In genomic region chr1:181423301-181423918, GRCh38 we compare ENCODE assay signal across 9 cellular contexts.
DNase-seq lines count a peak whose midpoint lies in the region; ATAC-seq and TF ChIP-seq lines count a peak whose summit lies in the region.
"Had no signal": no experiment of that assay in that cellular context is flagged by ENCODE, and none has a peak within 500 bp of the region (broad histone marks: within the 10 kb centered on the region; RNA-seq: fewer than 3 reads in every experiment).

No MANE protein-coding gene starts in this region.

- peak; percentile 13 for TF ChIP-seq CTCF in cardiac fibroblast (IDR thresholded peaks at IDR 0.05; ENCODE audit: low read depth, low read length)

- no peak for ATAC-seq in HG03342 (IDR thresholded peaks at IDR 0.05; ENCODE audit: unreplicated experiment)

- in situ Hi-C loops in KBM-7 (cut with MboI; ENCODE audit: low pct_unique_long_range_greater_than_20kb, low sequenced_read_pairs), result loop anchor here (25.0 kb wide), 1 partner anchor 536 kb away; no protein-coding TSS in a partner anchor

- H3K4me3 ChIP-seq in cardiac fibroblast (replicated peaks in 1 of 2; ENCODE audit: low read depth in 2 of 2, low read length in 2 of 2), result no peak overlapping the region
- H3K4me3 ChIP-seq: BLaER1 had no signal

- peak; percentile 36 to 42 for DNase-seq in NCI-H187 (lab: John Stamatoyannopoulos, UW)
- DNase-seq in NCI-H187 treated with DMSO at 0.1 percent for 48 hours (lab: John Stamatoyannopoulos, UW), result no peak
- DNase-seq in KBM-7, result peak; percentile 22
- DNase-seq in RPMI8226, result peak; percentile 51
- DNase-seq in cardiac fibroblast (ENCODE audit: low read depth in 2 of 2), result peak; percentile 33 to 44
- peak; percentile 16 for DNase-seq in middle frontal gyrus (ENCODE audit: extremely low spot score, low spot score)
- no peak for DNase-seq in GM19240 (ENCODE audit: insufficient read length, low spot score)

Comparison
In these comparisons a context has a peak if more than half of its experiments do, and no peak if none do; other contexts are left out.
1. DNase-seq: peak in NCI-H187 (2 of 2), KBM-7 (single experiment), RPMI8226 (single experiment), cardiac fibroblast (2 of 2) and middle frontal gyrus (single experiment); none in NCI-H187 treated with DMSO at 0.1 percent for 48 hours (single experiment) and GM19240 (single experiment).